ENCODE assay signal across 13 cellular contexts in the genomic region with DNA sequence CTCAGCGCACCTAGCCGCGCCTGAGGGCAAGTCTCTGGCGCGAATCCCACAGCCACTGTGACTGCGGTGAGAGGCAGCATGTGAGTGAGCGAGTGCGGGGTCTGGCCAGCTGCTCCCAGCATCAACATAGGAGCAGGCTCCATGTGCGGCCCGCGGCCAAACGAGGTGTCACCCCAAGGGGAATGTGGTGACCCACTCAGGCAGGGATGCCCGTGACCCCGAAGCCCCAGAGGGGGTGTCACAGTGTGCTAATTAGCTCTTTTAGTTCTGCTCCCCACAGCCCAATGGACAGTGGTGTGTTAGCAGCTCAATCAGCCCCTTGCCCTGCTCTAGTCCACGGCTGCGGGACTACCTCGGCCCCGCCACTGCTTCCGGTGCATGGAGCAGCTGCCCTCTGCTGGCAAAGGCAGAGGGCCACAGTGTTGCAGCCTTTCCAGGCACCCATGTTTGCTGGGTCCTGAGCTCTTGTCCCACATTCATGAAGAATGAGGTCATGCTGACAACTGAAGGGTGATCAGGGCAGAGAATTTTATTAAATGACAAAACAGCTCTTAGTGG.
DNase-seq lines count a peak whose midpoint lies in the region; ATAC-seq and TF ChIP-seq lines count a peak whose summit lies in the region.
"Had no signal": no experiment of that assay in that cellular context is flagged by ENCODE, and none has a peak within 500 bp of the region (broad histone marks: within the 10 kb centered on the region; RNA-seq: fewer than 3 reads in every experiment).

No MANE protein-coding gene starts in this region.

- H3K27me3 ChIP-seq in DOHH2 (ENCODE audit: control insufficient read depth, low read length) (peaks cover 5% of the 10 kb centered on the region), GM23338 (ENCODE audit: insufficient read depth) (no peaks in the 10 kb centered on the region), esophagus muscularis mucosa (no peaks in the 10 kb centered on the region)

- no peaks in the 10 kb centered on the region for H3F3A ChIP-seq in DOHH2 (ENCODE audit: control insufficient read depth, insufficient read depth)
- no peaks in the 10 kb centered on the region for H3F3A ChIP-seq in GM23338 (replicated peaks; ENCODE audit: low read depth)

- H3K36me3 ChIP-seq in DOHH2 (ENCODE audit: control insufficient read depth, low read length), result no peaks in the 10 kb centered on the region
- no peaks in the 10 kb centered on the region for H3K36me3 ChIP-seq in GM23338 (ENCODE audit: insufficient read depth)
- H3K36me3 ChIP-seq in esophagus muscularis mucosa, result no peaks in the 10 kb centered on the region
- H3K36me3 ChIP-seq: heart right ventricle had no signal

- H3K9me3 Mint-ChIP-seq in GM23338, result peaks cover 9% of the 10 kb centered on the region; the same call in 2 of the 3 replicates
- H3K9me3 Mint-ChIP-seq: central memory CD8-positive, alpha-beta T cell; neural crest cell had no signal

- H3K4me3 Mint-ChIP-seq in GM23338, result no peak overlapping the region
- H3K4me3 Mint-ChIP-seq: central memory CD8-positive, alpha-beta T cell; neural crest cell had no signal

- H3K27ac Mint-ChIP-seq in GM23338, result 0 out of 2 replicates have a peak overlapping the region, but pooled peaks have one; percentile 61

- no peak overlapping the region for H2AFZ ChIP-seq in GM23338

- H4K20me1 ChIP-seq in DOHH2 (ENCODE audit: control insufficient read depth, insufficient read depth, low read depth, low read length), result no peaks in the 10 kb centered on the region
- no peaks in the 10 kb centered on the region for H4K20me1 ChIP-seq in GM23338 (replicated peaks; ENCODE audit: insufficient read depth)

- no peak overlapping the region for H3K4me3 ChIP-seq in DOHH2 (ENCODE audit: low read length)
- H3K4me3 ChIP-seq in GM23338, result no peak overlapping the region
- no peak overlapping the region for H3K4me3 ChIP-seq in esophagus muscularis mucosa
- H3K4me3 ChIP-seq: heart right ventricle had no signal

- H3K27me3 Mint-ChIP-seq in GM23338 (ENCODE audit: insufficient read depth, low read depth, poor library complexity), result peaks cover 1% of the 10 kb centered on the region

- WGBS in esophagus muscularis mucosa, result 95% methylated on average over 10 of the region's 19 CpGs

- H3K4me2 ChIP-seq in DOHH2 (ENCODE audit: low read length), result no peak overlapping the region
- H3K4me2 ChIP-seq in GM23338, result no peak overlapping the region

- no peak for TF ChIP-seq POLR2A in esophagus muscularis mucosa (IDR thresholded peaks at IDR 0.05; ENCODE audit: low read depth)

- no peak for TF ChIP-seq EP300 in esophagus muscularis mucosa (IDR thresholded peaks at IDR 0.05)

- H3K27ac ChIP-seq in DOHH2 (ENCODE audit: low read depth, low read length) (no peak overlapping the region), GM23338 (ENCODE audit: low read depth) (no peak overlapping the region), esophagus muscularis mucosa (replicated peaks in 1 of 4) (no peak overlapping the region)
- H3K27ac ChIP-seq: heart right ventricle had no signal

- TF ChIP-seq CTCF in DOHH2 (IDR thresholded peaks at IDR 0.05; ENCODE audit: low read depth, low read length, poor library complexity, severe bottlenecking), result peak; percentile 40
- TF ChIP-seq CTCF in GM23338 (conservative IDR thresholded peaks at IDR 0.05; ENCODE audit: low read depth in 2 of 2), result peak; percentile 64 to 87
- no peak for TF ChIP-seq CTCF in esophagus muscularis mucosa (IDR thresholded peaks at IDR 0.05)

- peaks cover 8% of the 10 kb centered on the region for H3K4me1 Mint-ChIP-seq in GM23338
- H3K4me1 Mint-ChIP-seq: central memory CD8-positive, alpha-beta T cell had no signal

- H3K79me2 ChIP-seq in DOHH2 (ENCODE audit: control insufficient read depth, low read length) (no peaks in the 10 kb centered on the region), GM23338 (replicated peaks; ENCODE audit: insufficient read depth) (no peaks in the 10 kb centered on the region)

- DNase-seq in GM23338 (ENCODE audit: low spot score) (peak; percentile 75), RPMI7951 (ENCODE audit: low read depth) (peak; percentile 5), iPS-NIHi11 (ENCODE audit: low spot score) (peak; percentile 26), esophagus muscularis mucosa (ENCODE audit: extremely low spot score) (no peak), HuH-7.5 (ENCODE audit: low spot score) (no peak), NCI-H526 (lab: John Stamatoyannopoulos, UW) (no peak)
- DNase-seq: heart right ventricle, NCI-H187 treated with DMSO at 0.1 percent for 48 hours, SW 1271 had no signal

- no peaks in the 10 kb centered on the region for H3K9me3 ChIP-seq in DOHH2 (ENCODE audit: control insufficient read depth, insufficient read depth, low read length)
- H3K9me3 ChIP-seq in esophagus muscularis mucosa, result no peaks in the 10 kb centered on the region
- H3K9me3 ChIP-seq: heart right ventricle had no signal

- H3K36me3 Mint-ChIP-seq in GM23338 (ENCODE audit: low read depth), result peaks cover 6% of the 10 kb centered on the region; the same call in 2 of the 3 replicates

- ATAC-seq in GM23338, result peak; percentile 98
- ATAC-seq in activated CD4-positive, CD25-positive, alpha-beta regulatory T cell treated with anti-CD3 and anti-CD28 coated beads, Interleukin-2, amount 50 U/mL, for 24 hours, result no peak
- ATAC-seq: heart right ventricle had no signal

- H3K9me2 ChIP-seq in DOHH2 (replicated peaks; ENCODE audit: control insufficient read depth, low read length), result no peaks in the 10 kb centered on the region
- no peaks in the 10 kb centered on the region for H3K9me2 ChIP-seq in GM23338 (ENCODE audit: insufficient read depth)

- H3K4me1 ChIP-seq in DOHH2 (ENCODE audit: control insufficient read depth, low read length) (no peaks in the 10 kb centered on the region), GM23338 (ENCODE audit: insufficient read depth) (0 out of 2 replicates have a peak, but pooled peaks cover 2% of the 10 kb centered on the region), esophagus muscularis mucosa (no peaks in the 10 kb centered on the region)
- H3K4me1 ChIP-seq: heart right ventricle had no signal

- intact Hi-C loops in esophagus muscularis mucosa (cut with DNase I), result no loop called here

TF ChIP-seq in GM23338, 12 proteins besides CTCF, POLR2A, EP300 and RAD21:
- TF ChIP-seq NANOG (IDR thresholded peaks at IDR 0.05; ENCODE audit: borderline replicate concordance) (no peak), JUNB (IDR thresholded peaks at IDR 0.05; ENCODE audit: unreplicated experiment) (no peak)
- TF ChIP-seq, protein P1, sequence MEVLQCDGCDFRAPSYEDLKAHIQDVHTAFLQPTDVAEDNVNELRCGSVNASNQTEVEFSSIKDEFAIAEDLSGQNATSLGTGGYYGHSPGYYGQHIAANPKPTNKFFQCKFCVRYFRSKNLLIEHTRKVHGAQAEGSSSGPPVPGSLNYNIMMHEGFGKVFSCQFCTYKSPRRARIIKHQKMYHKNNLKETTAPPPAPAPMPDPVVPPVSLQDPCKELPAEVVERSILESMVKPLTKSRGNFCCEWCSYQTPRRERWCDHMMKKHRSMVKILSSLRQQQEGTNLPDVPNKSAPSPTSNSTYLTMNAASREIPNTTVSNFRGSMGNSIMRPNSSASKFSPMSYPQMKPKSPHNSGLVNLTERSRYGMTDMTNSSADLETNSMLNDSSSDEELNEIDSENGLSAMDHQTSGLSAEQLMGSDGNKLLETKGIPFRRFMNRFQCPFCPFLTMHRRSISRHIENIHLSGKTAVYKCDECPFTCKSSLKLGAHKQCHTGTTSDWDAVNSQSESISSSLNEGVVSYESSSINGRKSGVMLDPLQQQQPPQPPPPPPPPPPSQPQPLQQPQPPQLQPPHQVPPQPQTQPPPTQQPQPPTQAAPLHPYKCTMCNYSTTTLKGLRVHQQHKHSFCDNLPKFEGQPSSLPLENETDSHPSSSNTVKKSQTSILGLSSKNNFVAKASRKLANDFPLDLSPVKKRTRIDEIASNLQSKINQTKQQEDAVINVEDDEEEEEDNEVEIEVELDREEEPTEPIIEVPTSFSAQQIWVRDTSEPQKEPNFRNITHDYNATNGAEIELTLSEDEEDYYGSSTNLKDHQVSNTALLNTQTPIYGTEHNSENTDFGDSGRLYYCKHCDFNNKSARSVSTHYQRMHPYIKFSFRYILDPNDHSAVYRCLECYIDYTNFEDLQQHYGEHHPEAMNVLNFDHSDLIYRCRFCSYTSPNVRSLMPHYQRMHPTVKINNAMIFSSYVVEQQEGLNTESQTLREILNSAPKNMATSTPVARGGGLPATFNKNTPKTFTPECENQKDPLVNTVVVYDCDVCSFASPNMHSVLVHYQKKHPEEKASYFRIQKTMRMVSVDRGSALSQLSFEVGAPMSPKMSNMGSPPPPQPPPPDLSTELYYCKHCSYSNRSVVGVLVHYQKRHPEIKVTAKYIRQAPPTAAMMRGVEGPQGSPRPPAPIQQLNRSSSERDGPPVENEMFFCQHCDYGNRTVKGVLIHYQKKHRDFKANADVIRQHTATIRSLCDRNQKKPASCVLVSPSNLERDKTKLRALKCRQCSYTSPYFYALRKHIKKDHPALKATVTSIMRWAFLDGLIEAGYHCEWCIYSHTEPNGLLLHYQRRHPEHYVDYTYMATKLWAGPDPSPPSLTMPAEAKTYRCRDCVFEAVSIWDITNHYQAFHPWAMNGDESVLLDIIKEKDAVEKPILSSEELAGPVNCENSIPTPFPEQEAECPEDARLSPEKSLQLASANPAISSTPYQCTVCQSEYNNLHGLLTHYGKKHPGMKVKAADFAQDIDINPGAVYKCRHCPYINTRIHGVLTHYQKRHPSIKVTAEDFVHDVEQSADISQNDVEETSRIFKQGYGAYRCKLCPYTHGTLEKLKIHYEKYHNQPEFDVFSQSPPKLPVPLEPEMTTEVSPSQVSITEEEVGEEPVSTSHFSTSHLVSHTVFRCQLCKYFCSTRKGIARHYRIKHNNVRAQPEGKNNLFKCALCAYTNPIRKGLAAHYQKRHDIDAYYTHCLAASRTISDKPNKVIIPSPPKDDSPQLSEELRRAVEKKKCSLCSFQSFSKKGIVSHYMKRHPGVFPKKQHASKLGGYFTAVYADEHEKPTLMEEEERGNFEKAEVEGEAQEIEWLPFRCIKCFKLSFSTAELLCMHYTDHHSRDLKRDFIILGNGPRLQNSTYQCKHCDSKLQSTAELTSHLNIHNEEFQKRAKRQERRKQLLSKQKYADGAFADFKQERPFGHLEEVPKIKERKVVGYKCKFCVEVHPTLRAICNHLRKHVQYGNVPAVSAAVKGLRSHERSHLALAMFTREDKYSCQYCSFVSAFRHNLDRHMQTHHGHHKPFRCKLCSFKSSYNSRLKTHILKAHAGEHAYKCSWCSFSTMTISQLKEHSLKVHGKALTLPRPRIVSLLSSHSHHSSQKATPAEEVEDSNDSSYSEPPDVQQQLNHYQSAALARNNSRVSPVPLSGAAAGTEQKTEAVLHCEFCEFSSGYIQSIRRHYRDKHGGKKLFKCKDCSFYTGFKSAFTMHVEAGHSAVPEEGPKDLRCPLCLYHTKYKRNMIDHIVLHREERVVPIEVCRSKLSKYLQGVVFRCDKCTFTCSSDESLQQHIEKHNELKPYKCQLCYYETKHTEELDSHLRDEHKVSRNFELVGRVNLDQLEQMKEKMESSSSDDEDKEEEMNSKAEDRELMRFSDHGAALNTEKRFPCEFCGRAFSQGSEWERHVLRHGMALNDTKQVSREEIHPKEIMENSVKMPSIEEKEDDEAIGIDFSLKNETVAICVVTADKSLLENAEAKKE (CRISPR knock-in tag; IDR thresholded peaks at IDR 0.05), result no peak

Comparison
In these comparisons a context has a peak if more than half of its experiments do, and no peak if none do; other contexts are left out.
1. CTCF ChIP-seq: peak in DOHH2 (single experiment) and GM23338 (2 of 2); none in esophagus muscularis mucosa (0 of 3).
2. DNase-seq: peak in GM23338 (single experiment), RPMI7951 (single experiment) and iPS-NIHi11 (single experiment); none in esophagus muscularis mucosa (single experiment), HuH-7.5 (single experiment) and NCI-H526 (0 of 2).